ENCODE assay signal across 1 cellular context in the genomic region with DNA sequence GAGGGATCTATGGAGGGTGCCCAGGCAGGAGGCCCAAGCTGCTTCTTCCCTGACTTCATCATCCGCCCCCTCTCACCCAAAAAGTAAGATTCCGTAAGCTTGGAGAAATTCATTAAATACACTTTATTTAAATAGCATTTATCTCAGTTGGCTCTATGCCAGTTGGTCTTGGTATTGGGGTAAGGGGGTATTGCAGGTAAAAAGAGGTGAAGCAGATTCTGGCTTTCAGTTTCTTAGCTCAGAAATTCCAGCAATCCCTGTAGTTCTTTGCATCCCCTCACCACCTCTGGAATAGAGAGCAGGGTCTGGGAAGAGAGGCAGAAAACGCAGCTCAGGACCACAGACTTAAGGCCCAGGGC.
TF ChIP-seq lines count a peak whose summit lies in the region.

No MANE protein-coding gene starts in this region.

TF ChIP-seq in HCT116, 20 proteins besides CTCF, POLR2A, EP300 and RAD21 (continued from another document):
- TF ChIP-seq, protein P1, sequence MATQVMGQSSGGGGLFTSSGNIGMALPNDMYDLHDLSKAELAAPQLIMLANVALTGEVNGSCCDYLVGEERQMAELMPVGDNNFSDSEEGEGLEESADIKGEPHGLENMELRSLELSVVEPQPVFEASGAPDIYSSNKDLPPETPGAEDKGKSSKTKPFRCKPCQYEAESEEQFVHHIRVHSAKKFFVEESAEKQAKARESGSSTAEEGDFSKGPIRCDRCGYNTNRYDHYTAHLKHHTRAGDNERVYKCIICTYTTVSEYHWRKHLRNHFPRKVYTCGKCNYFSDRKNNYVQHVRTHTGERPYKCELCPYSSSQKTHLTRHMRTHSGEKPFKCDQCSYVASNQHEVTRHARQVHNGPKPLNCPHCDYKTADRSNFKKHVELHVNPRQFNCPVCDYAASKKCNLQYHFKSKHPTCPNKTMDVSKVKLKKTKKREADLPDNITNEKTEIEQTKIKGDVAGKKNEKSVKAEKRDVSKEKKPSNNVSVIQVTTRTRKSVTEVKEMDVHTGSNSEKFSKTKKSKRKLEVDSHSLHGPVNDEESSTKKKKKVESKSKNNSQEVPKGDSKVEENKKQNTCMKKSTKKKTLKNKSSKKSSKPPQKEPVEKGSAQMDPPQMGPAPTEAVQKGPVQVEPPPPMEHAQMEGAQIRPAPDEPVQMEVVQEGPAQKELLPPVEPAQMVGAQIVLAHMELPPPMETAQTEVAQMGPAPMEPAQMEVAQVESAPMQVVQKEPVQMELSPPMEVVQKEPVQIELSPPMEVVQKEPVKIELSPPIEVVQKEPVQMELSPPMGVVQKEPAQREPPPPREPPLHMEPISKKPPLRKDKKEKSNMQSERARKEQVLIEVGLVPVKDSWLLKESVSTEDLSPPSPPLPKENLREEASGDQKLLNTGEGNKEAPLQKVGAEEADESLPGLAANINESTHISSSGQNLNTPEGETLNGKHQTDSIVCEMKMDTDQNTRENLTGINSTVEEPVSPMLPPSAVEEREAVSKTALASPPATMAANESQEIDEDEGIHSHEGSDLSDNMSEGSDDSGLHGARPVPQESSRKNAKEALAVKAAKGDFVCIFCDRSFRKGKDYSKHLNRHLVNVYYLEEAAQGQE (IDR thresholded peaks at IDR 0.05; ENCODE audit: low read depth): no peak
- TF ChIP-seq CBX3 (IDR thresholded peaks at IDR 0.05; ENCODE audit: low read depth) (no peak), EZH2 (IDR thresholded peaks at IDR 0.05) (no peak), JUND (IDR thresholded peaks at IDR 0.05) (no peak), ZFX (IDR thresholded peaks at IDR 0.05) (no peak)
- TF ChIP-seq, protein P2, sequence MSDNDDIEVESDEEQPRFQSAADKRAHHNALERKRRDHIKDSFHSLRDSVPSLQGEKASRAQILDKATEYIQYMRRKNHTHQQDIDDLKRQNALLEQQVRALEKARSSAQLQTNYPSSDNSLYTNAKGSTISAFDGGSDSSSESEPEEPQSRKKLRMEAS (IDR thresholded peaks at IDR 0.05): no peak
